8 cellular contexts compared by ENCODE assay signal in genomic region chr2:97619150-97619827, GRCh38. TPM values are rescaled to one million over a fixed set of nuclear protein-coding genes. Genes with fewer than 3 reads are reported as not detected.
A peak's percentile ranks its signal among the peaks of the same experiment; 100 is the strongest.
DNase-seq lines count a peak whose midpoint lies in the region; ATAC-seq and TF ChIP-seq lines count a peak whose summit lies in the region.
"Not testable (repeated sequence)": the region's sequence is repeated elsewhere in the genome, so short reads cannot be mapped to it uniquely, and the experiment has no call there.

No MANE protein-coding gene starts in this region.

- H3K9me3 Mint-ChIP-seq in activated naive CD4-positive, alpha-beta T cell treated with anti-CD3 and anti-CD28 coated beads, Interleukin-2, amount 50 U/mL, for 72 hours; effector memory CD8-positive, alpha-beta T cell; natural killer cell; stimulated activated memory B cell treated with anti-CD40 and anti-IgM and Interleukin-4, amounts not matched to agents 10 μg/mL and 1 μg/mL and 100 μg/mL, for 72 hours: not testable (repeated sequence)

- not testable (repeated sequence) for H3K56ac ChIP-seq in IMR-90 (ENCODE audit: extremely low read depth, insufficient read depth, low read length)

- H3K18ac ChIP-seq in IMR-90 (ENCODE audit: low read depth, low read length) = not testable (repeated sequence)

- H3K4me2 ChIP-seq in IMR-90 (ENCODE audit: low read depth, low read length) = not testable (repeated sequence)

- not testable (repeated sequence) for H3K79me1 ChIP-seq in IMR-90 (ENCODE audit: low read depth in 1 of 2, low read length in 2 of 2)

- not testable (repeated sequence) for H2AFZ ChIP-seq in IMR-90 (replicated peaks; ENCODE audit: low read length, poor library complexity)

- ATAC-seq in IMR-90 (ENCODE audit: low read depth) (peak; percentile 99), T-helper 17 cell (peak; percentile 39), natural killer cell (peak in 2 of 3 donors; percentile 31 to 80)
- peak; percentile 93 for ATAC-seq in activated naive CD4-positive, alpha-beta T cell treated with anti-CD3 and anti-CD28 coated beads, Interleukin-2, amount 50 U/mL, for 72 hours
- ATAC-seq in effector memory CD8-positive, alpha-beta T cell (replicated peaks) = peak; percentile 62
- peak; percentile 39 for ATAC-seq in stimulated activated memory B cell treated with anti-CD40 and anti-IgM and Interleukin-4, amounts not matched to agents 10 μg/mL and 1 μg/mL and 100 μg/mL, for 72 hours

- H3K27me3 Mint-ChIP-seq in T-helper 17 cell; effector memory CD8-positive, alpha-beta T cell; natural killer cell (ENCODE audit: low read depth in 2 of 2); stimulated activated memory B cell treated with anti-CD40 and anti-IgM and Interleukin-4, amounts not matched to agents 10 μg/mL and 1 μg/mL and 100 μg/mL, for 72 hours: not testable (repeated sequence)

- H3K14ac ChIP-seq in IMR-90 (replicated peaks; ENCODE audit: low read depth, low read length) = not testable (repeated sequence)

- not testable (repeated sequence) for BruUV-seq in IMR-90 (replicated peaks; lab: Mats Ljungman, UMichigan)

- DNase-seq in Caki2 (ENCODE audit: low read depth) (peak; percentile 27), iris pigment epithelial cell (ENCODE audit: low read depth) (peak; percentile 10)
- DNase-seq in IMR-90; T-helper 17 cell; activated naive CD4-positive, alpha-beta T cell treated with anti-CD3 and anti-CD28 coated beads, Interleukin-2, amount 50 U/mL, for 72 hours (ENCODE audit: low spot score in 2 of 2); effector memory CD8-positive, alpha-beta T cell; natural killer cell: not testable (repeated sequence)

- not testable (repeated sequence) for H3K9me3 ChIP-seq in IMR-90 (ENCODE audit: control insufficient read depth, insufficient read depth, low read length); T-helper 17 cell (ENCODE audit: control insufficient read depth, low read length, poor library complexity, severe bottlenecking)

- H3K9ac ChIP-seq in IMR-90 (ENCODE audit: low read depth, low read length) = not testable (repeated sequence)

- POLR2A ChIA-PET in IMR-90 (lab: Charles Lee; ENCODE audit: unreplicated experiment) = not testable (repeated sequence)

- H3K4ac ChIP-seq in IMR-90 (ENCODE audit: low read depth, low read length) = not testable (repeated sequence)

- CTCF ChIA-PET in IMR-90 (lab: Yijun Ruan, JAX) = not testable (repeated sequence)

- 80% methylated on average over 3 of the region's 12 CpGs; no CpG with 5 or more reads in 1 of the 2 experiments for WGBS in IMR-90 (ENCODE audit: extremely low coverage in 2 of 2, insufficient read length in 1 of 2), 2 experiments

- intact Hi-C loops in IMR-90 (cut with micrococcal nuclease); natural killer cell (cut with micrococcal nuclease): not testable (repeated sequence)

- not testable (repeated sequence) for H3K4me1 ChIP-seq in IMR-90 (ENCODE audit: control insufficient read depth, insufficient read depth, low read length)

- not testable (repeated sequence) for H3K27me3 ChIP-seq in IMR-90 (ENCODE audit: control insufficient read depth, insufficient read depth, low read length)

- not testable (repeated sequence) for H3K36me3 Mint-ChIP-seq in T-helper 17 cell (ENCODE audit: low read depth); activated naive CD4-positive, alpha-beta T cell treated with anti-CD3 and anti-CD28 coated beads, Interleukin-2, amount 50 U/mL, for 72 hours; effector memory CD8-positive, alpha-beta T cell (ENCODE audit: insufficient read depth); natural killer cell; stimulated activated memory B cell treated with anti-CD40 and anti-IgM and Interleukin-4, amounts not matched to agents 10 μg/mL and 1 μg/mL and 100 μg/mL, for 72 hours

- H4K5ac ChIP-seq in IMR-90 (ENCODE audit: low read depth, low read length) = not testable (repeated sequence)

- H4K8ac ChIP-seq in IMR-90 (ENCODE audit: low read depth in 2 of 2, low read length in 2 of 2) = not testable (repeated sequence)

- H2BK120ac ChIP-seq in IMR-90 (ENCODE audit: low read depth, low read length) = not testable (repeated sequence)

- H3K36me3 ChIP-seq in IMR-90 (ENCODE audit: control insufficient read depth, insufficient read depth, low read length) = not testable (repeated sequence)

- not testable (repeated sequence) for TF ChIP-seq CTCF in IMR-90 (conservative IDR thresholded peaks at IDR 0.05; ENCODE audit: low read depth, low read length); natural killer cell (IDR thresholded peaks at IDR 0.05)

- H3K27ac ChIP-seq in IMR-90 (ENCODE audit: insufficient read depth, low read length) = not testable (repeated sequence)

- in situ Hi-C loops in Caki2 (cut with HindIII; ENCODE audit: low pct_unique_long_range_greater_than_20kb, low sequenced_read_pairs); IMR-90 (cut with MboI; ENCODE audit: low sequenced_read_pairs): not testable (repeated sequence)

- H2BK15ac ChIP-seq in IMR-90 (ENCODE audit: low read depth, low read length) = not testable (repeated sequence)

- not testable (repeated sequence) for H3K27ac Mint-ChIP-seq in T-helper 17 cell; activated naive CD4-positive, alpha-beta T cell treated with anti-CD3 and anti-CD28 coated beads, Interleukin-2, amount 50 U/mL, for 72 hours; effector memory CD8-positive, alpha-beta T cell; natural killer cell; stimulated activated memory B cell treated with anti-CD40 and anti-IgM and Interleukin-4, amounts not matched to agents 10 μg/mL and 1 μg/mL and 100 μg/mL, for 72 hours

- TF ChIP-seq RAD21 in IMR-90 (IDR thresholded peaks at IDR 0.05; ENCODE audit: low read length) = not testable (repeated sequence)

- H4K91ac ChIP-seq in IMR-90 (ENCODE audit: insufficient read depth, low read depth, low read length) = not testable (repeated sequence)

- not testable (repeated sequence) for H2AK5ac ChIP-seq in IMR-90 (ENCODE audit: low read depth, low read length)

- not testable (repeated sequence) for TF ChIP-seq POLR2A in IMR-90 (IDR thresholded peaks at IDR 0.05; ENCODE audit: low read depth, low read length)

- not testable (repeated sequence) for H3K4me1 Mint-ChIP-seq in T-helper 17 cell; effector memory CD8-positive, alpha-beta T cell (ENCODE audit: low read depth in 2 of 2); natural killer cell; stimulated activated memory B cell treated with anti-CD40 and anti-IgM and Interleukin-4, amounts not matched to agents 10 μg/mL and 1 μg/mL and 100 μg/mL, for 72 hours

- not testable (repeated sequence) for H3K4me3 ChIP-seq in IMR-90 (ENCODE audit: insufficient read depth, low read depth, low read length)

- H2BK5ac ChIP-seq in IMR-90 (ENCODE audit: low read depth, low read length, poor library complexity, severe bottlenecking) = not testable (repeated sequence)

- dilution Hi-C loops in IMR-90 (cut with HindIII; ENCODE audit: low sequenced_read_pairs, unreplicated experiment) = not testable (repeated sequence)

- H2BK20ac ChIP-seq in IMR-90 (ENCODE audit: low read depth, low read length) = not testable (repeated sequence)

- not testable (repeated sequence) for H4K20me1 ChIP-seq in IMR-90 (ENCODE audit: insufficient read depth, low read length)

- not testable (repeated sequence) for H3K4me3 Mint-ChIP-seq in T-helper 17 cell; effector memory CD8-positive, alpha-beta T cell; natural killer cell; stimulated activated memory B cell treated with anti-CD40 and anti-IgM and Interleukin-4, amounts not matched to agents 10 μg/mL and 1 μg/mL and 100 μg/mL, for 72 hours

- not testable (repeated sequence) for H3K23ac ChIP-seq in IMR-90 (ENCODE audit: low read depth, low read length)

- H2AK9ac ChIP-seq in IMR-90 (replicated peaks; ENCODE audit: low read depth, low read length, poor library complexity) = not testable (repeated sequence)

- not testable (repeated sequence) for H3K9me1 ChIP-seq in IMR-90 (ENCODE audit: insufficient read depth, low read length)

RNA-seq across cellular contexts. Expression of gene COX5B, which starts 26.6 kb away (rescaled TPM):
- total RNA-seq in Caki2 (2014; rRNA removed; shearing (Covaris generic); ENCODE audit: low replicate concordance) = 745 and 792 TPM in 2 replicates
- 140 and 148 TPM in 2 replicates for total RNA-seq in IMR-90 (2012; rRNA removed)
- polyA plus RNA-seq in IMR-90 (2012; rRNA removed) = 272 and 341 TPM in 2 replicates
- polyA plus RNA-seq in IMR-90 (2012; cell fraction: cytosol; rRNA removed) = 446 and 518 TPM in 2 replicates
- polyA plus RNA-seq in IMR-90 (2012; cell fraction: nucleus; rRNA removed; ENCODE audit: low replicate concordance) = 106 and 110 TPM in 2 replicates
- 100 to 1,000 TPM; 112 to 122 TPM for total RNA-seq in T-helper 17 cell
- total RNA-seq in activated naive CD4-positive, alpha-beta T cell treated with anti-CD3 and anti-CD28 coated beads, Interleukin-2, amount 50 U/mL, for 72 hours = 100 to 1,000 TPM; 269 to 288 TPM
- 100 to 1,000 TPM; 101 to 126 (median 122) TPM for total RNA-seq in natural killer cell

RNA-seq across cellular contexts. Expression of gene ANKRD36B, which starts 29.6 kb away (rescaled TPM):
- total RNA-seq in Caki2 (2014; rRNA removed; shearing (Covaris generic); ENCODE audit: low replicate concordance) = 6.4 and 7.8 TPM in 2 replicates
- 11.7 and 19.4 TPM in 2 replicates for total RNA-seq in IMR-90 (2012; rRNA removed)
- 3.2 and 4.2 TPM in 2 replicates for polyA plus RNA-seq in IMR-90 (2012; rRNA removed)
- polyA plus RNA-seq in IMR-90 (2012; cell fraction: cytosol; rRNA removed) = 0.19 and 0.24 TPM in 2 replicates
- 2.8 and 18.1 TPM in 2 replicates for polyA plus RNA-seq in IMR-90 (2012; cell fraction: nucleus; rRNA removed; ENCODE audit: low replicate concordance)
- total RNA-seq in T-helper 17 cell = 10 to 100 TPM; 66.6 to 74.4 TPM
- 10 to 100 TPM; 21.8 to 44.9 TPM for total RNA-seq in activated naive CD4-positive, alpha-beta T cell treated with anti-CD3 and anti-CD28 coated beads, Interleukin-2, amount 50 U/mL, for 72 hours
- 10 to 100 TPM; 57.1 to 76.5 (median 71.8) TPM for total RNA-seq in natural killer cell

RNA-seq across cellular contexts. Expression of gene ACTR1B, which starts 44.6 kb away (rescaled TPM):
- 89.3 and 113 TPM in 2 replicates for total RNA-seq in Caki2 (2014; rRNA removed; shearing (Covaris generic); ENCODE audit: low replicate concordance)
- total RNA-seq in IMR-90 (2012; rRNA removed) (34.2 and 40.5 TPM in 2 replicates), T-helper 17 cell (10 to 100 TPM; 90.9 to 98.0 TPM), natural killer cell (10 to 100 TPM; 71.6 to 81.1 (median 73.1) TPM)
- 62.4 and 68.8 TPM in 2 replicates for polyA plus RNA-seq in IMR-90 (2012; rRNA removed)
- polyA plus RNA-seq in IMR-90 (2012; cell fraction: cytosol; rRNA removed) = 32.4 and 65.5 TPM in 2 replicates
- 129 and 234 TPM in 2 replicates for polyA plus RNA-seq in IMR-90 (2012; cell fraction: nucleus; rRNA removed; ENCODE audit: low replicate concordance)
- 100 to 1,000 TPM in 1 of 2 donors, 10 to 100 TPM in 1; 77.0 to 124 TPM for total RNA-seq in activated naive CD4-positive, alpha-beta T cell treated with anti-CD3 and anti-CD28 coated beads, Interleukin-2, amount 50 U/mL, for 72 hours

RNA-seq across cellular contexts. Expression of gene C2orf92, which starts 50.2 kb away (rescaled TPM):
- 0.27 and 9.2 TPM in 2 replicates for total RNA-seq in Caki2 (2014; rRNA removed; shearing (Covaris generic); ENCODE audit: low replicate concordance)
- total RNA-seq in IMR-90 (2012; rRNA removed) (0.90 and 2.2 TPM in 2 replicates), T-helper 17 cell (10 to 100 TPM; 12.5 to 13.5 TPM), natural killer cell (10 to 100 TPM; 13.4 to 20.9 (median 16.1) TPM)
- 2.0 and 2.5 TPM in 2 replicates for polyA plus RNA-seq in IMR-90 (2012; rRNA removed)
- polyA plus RNA-seq in IMR-90 (2012; cell fraction: cytosol; rRNA removed) = 0.11 TPM in 1 of 2 replicates, not detected in the other
- polyA plus RNA-seq in IMR-90 (2012; cell fraction: nucleus; rRNA removed; ENCODE audit: low replicate concordance) = 7.3 and 40.0 TPM in 2 replicates
- total RNA-seq in activated naive CD4-positive, alpha-beta T cell treated with anti-CD3 and anti-CD28 coated beads, Interleukin-2, amount 50 U/mL, for 72 hours = 10 to 100 TPM in 1 of 2 donors, 1 to 10 TPM in 1; 6.5 to 17.5 TPM

Comparison
In these comparisons a context has a peak if more than half of its experiments do, and no peak if none do; other contexts are left out.
1. ATAC-seq: peak in every context shown above with its lines; median percentile 99 in IMR-90; 93 in activated naive CD4-positive, alpha-beta T cell treated with anti-CD3 and anti-CD28 coated beads, Interleukin-2, amount 50 U/mL, for 72 hours; 62 in effector memory CD8-positive, alpha-beta T cell; 56 in natural killer cell; 39 in T-helper 17 cell; 39 in stimulated activated memory B cell treated with anti-CD40 and anti-IgM and Interleukin-4, amounts not matched to agents 10 μg/mL and 1 μg/mL and 100 μg/mL, for 72 hours.